1 cellular context compared by ENCODE assay signal in the genomic region with DNA sequence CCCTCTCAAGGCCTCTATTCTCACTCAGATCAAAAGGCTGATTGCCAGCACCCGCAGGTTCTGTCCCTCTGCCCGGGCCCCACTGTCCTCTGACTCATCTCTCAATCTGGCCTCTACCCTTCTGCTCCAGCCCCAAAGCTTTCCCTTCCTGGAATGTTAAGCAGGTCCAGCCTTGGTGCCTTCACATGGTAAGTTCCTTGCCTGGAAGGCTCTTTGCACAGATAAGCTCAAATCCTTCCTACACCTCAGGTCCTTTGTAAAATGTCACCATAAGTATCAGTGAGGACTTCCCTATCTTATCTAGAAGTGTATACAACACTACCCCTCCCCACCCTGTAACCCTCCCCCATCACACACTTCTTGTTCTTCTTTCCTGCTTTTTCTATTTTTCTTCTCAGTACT.
TF ChIP-seq lines count a peak whose summit lies in the region.

No MANE protein-coding gene starts in this region.

TF ChIP-seq in K562, 482 proteins besides CTCF, POLR2A, EP300 and RAD21 (continued from another document):
- TF ChIP-seq, protein P1, sequence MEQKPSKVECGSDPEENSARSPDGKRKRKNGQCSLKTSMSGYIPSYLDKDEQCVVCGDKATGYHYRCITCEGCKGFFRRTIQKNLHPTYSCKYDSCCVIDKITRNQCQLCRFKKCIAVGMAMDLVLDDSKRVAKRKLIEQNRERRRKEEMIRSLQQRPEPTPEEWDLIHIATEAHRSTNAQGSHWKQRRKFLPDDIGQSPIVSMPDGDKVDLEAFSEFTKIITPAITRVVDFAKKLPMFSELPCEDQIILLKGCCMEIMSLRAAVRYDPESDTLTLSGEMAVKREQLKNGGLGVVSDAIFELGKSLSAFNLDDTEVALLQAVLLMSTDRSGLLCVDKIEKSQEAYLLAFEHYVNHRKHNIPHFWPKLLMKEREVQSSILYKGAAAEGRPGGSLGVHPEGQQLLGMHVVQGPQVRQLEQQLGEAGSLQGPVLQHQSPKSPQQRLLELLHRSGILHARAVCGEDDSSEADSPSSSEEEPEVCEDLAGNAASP (IDR thresholded peaks at IDR 0.05), result no peak
- TF ChIP-seq POLR3A (IDR thresholded peaks at IDR 0.05; ENCODE audit: borderline replicate concordance, extremely low read depth, insufficient read depth, insufficient read length) (no peak), ZNF696 (CRISPR knock-in tag; conservative IDR thresholded peaks at IDR 0.05) (no peak), RCOR1 (IDR thresholded peaks at IDR 0.05; ENCODE audit: borderline replicate concordance in 1 of 2, low read depth in 2 of 2, low read length in 2 of 2) (peak in 1 of 2 experiments; percentile 88; a peak in 2 of 4 replicates), KDM1A (IDR thresholded peaks at IDR 0.05) (peak; percentile 77 to 82; a peak in 3 of 4 replicates), FOXP1 (CRISPR knock-in tag; IDR thresholded peaks at IDR 0.05) (no peak), ZSCAN29 (IDR thresholded peaks at IDR 0.05) (no peak), ILK (tag; IDR thresholded peaks at IDR 0.05; ENCODE audit: borderline replicate concordance, low read depth) (no peak), RBM17 (IDR thresholded peaks at IDR 0.05; ENCODE audit: borderline replicate concordance, low read depth, low read length) (no peak), TAF7 (tag; IDR thresholded peaks at IDR 0.05) (no peak), DNMT1 (IDR thresholded peaks at IDR 0.05) (no peak), SRSF1 (IDR thresholded peaks at IDR 0.05; ENCODE audit: low read depth, low read length) (no peak), ZKSCAN8 (CRISPR knock-in tag; IDR thresholded peaks at IDR 0.05) (no peak), CCAR2 (IDR thresholded peaks at IDR 0.05; ENCODE audit: low read depth, low read length) (no peak)
- TF ChIP-seq, protein P2, sequence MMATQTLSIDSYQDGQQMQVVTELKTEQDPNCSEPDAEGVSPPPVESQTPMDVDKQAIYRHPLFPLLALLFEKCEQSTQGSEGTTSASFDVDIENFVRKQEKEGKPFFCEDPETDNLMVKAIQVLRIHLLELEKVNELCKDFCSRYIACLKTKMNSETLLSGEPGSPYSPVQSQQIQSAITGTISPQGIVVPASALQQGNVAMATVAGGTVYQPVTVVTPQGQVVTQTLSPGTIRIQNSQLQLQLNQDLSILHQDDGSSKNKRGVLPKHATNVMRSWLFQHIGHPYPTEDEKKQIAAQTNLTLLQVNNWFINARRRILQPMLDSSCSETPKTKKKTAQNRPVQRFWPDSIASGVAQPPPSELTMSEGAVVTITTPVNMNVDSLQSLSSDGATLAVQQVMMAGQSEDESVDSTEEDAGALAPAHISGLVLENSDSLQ (IDR thresholded peaks at IDR 0.05), result 0 out of 2 replicates have a peak, but pooled peaks have one; percentile 15
- TF ChIP-seq, protein P3, sequence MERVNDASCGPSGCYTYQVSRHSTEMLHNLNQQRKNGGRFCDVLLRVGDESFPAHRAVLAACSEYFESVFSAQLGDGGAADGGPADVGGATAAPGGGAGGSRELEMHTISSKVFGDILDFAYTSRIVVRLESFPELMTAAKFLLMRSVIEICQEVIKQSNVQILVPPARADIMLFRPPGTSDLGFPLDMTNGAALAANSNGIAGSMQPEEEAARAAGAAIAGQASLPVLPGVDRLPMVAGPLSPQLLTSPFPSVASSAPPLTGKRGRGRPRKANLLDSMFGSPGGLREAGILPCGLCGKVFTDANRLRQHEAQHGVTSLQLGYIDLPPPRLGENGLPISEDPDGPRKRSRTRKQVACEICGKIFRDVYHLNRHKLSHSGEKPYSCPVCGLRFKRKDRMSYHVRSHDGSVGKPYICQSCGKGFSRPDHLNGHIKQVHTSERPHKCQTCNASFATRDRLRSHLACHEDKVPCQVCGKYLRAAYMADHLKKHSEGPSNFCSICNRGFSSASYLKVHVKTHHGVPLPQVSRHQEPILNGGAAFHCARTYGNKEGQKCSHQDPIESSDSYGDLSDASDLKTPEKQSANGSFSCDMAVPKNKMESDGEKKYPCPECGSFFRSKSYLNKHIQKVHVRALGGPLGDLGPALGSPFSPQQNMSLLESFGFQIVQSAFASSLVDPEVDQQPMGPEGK (CRISPR knock-in tag; IDR thresholded peaks at IDR 0.05; ENCODE audit: borderline replicate concordance), result no peak
- TF ChIP-seq, protein P4, sequence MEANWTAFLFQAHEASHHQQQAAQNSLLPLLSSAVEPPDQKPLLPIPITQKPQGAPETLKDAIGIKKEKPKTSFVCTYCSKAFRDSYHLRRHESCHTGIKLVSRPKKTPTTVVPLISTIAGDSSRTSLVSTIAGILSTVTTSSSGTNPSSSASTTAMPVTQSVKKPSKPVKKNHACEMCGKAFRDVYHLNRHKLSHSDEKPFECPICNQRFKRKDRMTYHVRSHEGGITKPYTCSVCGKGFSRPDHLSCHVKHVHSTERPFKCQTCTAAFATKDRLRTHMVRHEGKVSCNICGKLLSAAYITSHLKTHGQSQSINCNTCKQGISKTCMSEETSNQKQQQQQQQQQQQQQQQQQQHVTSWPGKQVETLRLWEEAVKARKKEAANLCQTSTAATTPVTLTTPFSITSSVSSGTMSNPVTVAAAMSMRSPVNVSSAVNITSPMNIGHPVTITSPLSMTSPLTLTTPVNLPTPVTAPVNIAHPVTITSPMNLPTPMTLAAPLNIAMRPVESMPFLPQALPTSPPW (CRISPR knock-in tag; IDR thresholded peaks at IDR 0.05), result peak; percentile 43
